In genomic region chr5:119377066-119377465, GRCh38 we compare ENCODE assay signal across 11 cellular contexts.
"Had no signal": no experiment of that assay in that cellular context is flagged by ENCODE, and none has a peak within 500 bp of the region (broad histone marks: within the 10 kb centered on the region; RNA-seq: fewer than 3 reads in every experiment).

No MANE protein-coding gene starts in this region.

- H3K4me3 ChIP-seq: hepatocyte, neural progenitor cell, thyroid gland, vagina had no signal

- H3K9me3 ChIP-seq: thyroid gland, vagina had no signal

- DNase-seq: brain microvascular endothelial cell; kidney glomerular epithelial cell; retina; stimulated activated CD4-positive, alpha-beta T cell treated with anti-CD3 and anti-CD28 coated beads, Interleukin-4, amount 100 ng/mL, for 1 hour; stimulated activated CD8-positive, alpha-beta memory T cell treated with anti-CD3 and anti-CD28 coated beads, Interleukin-4, amount 100 ng/mL, for 48 hours; T-helper 9 cell; thyroid gland had no signal

- H3K27me3 ChIP-seq: brain microvascular endothelial cell, hepatocyte, neural progenitor cell, thyroid gland, vagina had no signal

- H3K36me3 Mint-ChIP-seq: neural progenitor cell had no signal

- H3K4me1 ChIP-seq: neural progenitor cell, parathyroid adenoma had no signal

- H3K27ac ChIP-seq: brain microvascular endothelial cell, hepatocyte, neural progenitor cell, parathyroid adenoma, thyroid gland, vagina had no signal

- H3K4me3 Mint-ChIP-seq: neural progenitor cell had no signal

- H3K27ac Mint-ChIP-seq: neural progenitor cell had no signal

- H3K36me3 ChIP-seq: brain microvascular endothelial cell, neural progenitor cell, thyroid gland, vagina had no signal

- H3K9me3 Mint-ChIP-seq: neural progenitor cell had no signal
